Comparison of ENCODE assay signal across 2 cellular contexts in the genomic region with DNA sequence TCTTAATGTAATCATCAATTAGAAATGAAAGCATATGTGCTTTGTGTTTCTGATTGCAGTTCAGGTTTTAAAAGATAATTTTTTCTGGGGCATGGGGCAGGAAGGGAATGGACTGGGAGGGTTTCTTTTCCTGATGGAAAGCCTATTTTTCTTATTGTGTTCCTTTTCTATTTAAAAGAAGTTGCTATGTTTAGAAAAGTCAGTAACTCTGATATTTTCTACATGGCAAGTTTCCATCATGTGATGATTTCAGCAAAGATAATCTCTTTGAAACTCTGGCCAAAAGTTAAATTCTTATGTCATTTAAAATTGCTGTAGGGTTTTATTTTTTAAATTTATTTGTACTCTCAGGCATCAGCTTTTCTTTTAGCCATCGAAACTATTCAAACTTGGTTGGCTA.
TF ChIP-seq lines count a peak whose summit lies in the region.

No MANE protein-coding gene starts in this region.

TF ChIP-seq in liver, 16 proteins besides CTCF, POLR2A, EP300 and RAD21 (continued from another document):
- TF ChIP-seq, protein P1, sequence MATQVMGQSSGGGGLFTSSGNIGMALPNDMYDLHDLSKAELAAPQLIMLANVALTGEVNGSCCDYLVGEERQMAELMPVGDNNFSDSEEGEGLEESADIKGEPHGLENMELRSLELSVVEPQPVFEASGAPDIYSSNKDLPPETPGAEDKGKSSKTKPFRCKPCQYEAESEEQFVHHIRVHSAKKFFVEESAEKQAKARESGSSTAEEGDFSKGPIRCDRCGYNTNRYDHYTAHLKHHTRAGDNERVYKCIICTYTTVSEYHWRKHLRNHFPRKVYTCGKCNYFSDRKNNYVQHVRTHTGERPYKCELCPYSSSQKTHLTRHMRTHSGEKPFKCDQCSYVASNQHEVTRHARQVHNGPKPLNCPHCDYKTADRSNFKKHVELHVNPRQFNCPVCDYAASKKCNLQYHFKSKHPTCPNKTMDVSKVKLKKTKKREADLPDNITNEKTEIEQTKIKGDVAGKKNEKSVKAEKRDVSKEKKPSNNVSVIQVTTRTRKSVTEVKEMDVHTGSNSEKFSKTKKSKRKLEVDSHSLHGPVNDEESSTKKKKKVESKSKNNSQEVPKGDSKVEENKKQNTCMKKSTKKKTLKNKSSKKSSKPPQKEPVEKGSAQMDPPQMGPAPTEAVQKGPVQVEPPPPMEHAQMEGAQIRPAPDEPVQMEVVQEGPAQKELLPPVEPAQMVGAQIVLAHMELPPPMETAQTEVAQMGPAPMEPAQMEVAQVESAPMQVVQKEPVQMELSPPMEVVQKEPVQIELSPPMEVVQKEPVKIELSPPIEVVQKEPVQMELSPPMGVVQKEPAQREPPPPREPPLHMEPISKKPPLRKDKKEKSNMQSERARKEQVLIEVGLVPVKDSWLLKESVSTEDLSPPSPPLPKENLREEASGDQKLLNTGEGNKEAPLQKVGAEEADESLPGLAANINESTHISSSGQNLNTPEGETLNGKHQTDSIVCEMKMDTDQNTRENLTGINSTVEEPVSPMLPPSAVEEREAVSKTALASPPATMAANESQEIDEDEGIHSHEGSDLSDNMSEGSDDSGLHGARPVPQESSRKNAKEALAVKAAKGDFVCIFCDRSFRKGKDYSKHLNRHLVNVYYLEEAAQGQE (IDR thresholded peaks at IDR 0.05): no peak
- TF ChIP-seq TAF1 (conservative IDR thresholded peaks at IDR 0.05): no peak
- TF ChIP-seq SP1 (IDR thresholded peaks at IDR 0.05): no peak
- TF ChIP-seq, protein P2, sequence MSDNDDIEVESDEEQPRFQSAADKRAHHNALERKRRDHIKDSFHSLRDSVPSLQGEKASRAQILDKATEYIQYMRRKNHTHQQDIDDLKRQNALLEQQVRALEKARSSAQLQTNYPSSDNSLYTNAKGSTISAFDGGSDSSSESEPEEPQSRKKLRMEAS (IDR thresholded peaks at IDR 0.05): no peak
- no peak for TF ChIP-seq EGR1 (IDR thresholded peaks at IDR 0.05; ENCODE audit: low read depth in 2 of 2)
- no peak for TF ChIP-seq FOXA2 (IDR thresholded peaks at IDR 0.05)
- TF ChIP-seq FOXA1 (IDR thresholded peaks at IDR 0.05): no peak
- TF ChIP-seq RXRA (IDR thresholded peaks at IDR 0.05): no peak
- no peak for TF ChIP-seq NR2F2 (IDR thresholded peaks at IDR 0.05)
- TF ChIP-seq, protein P3, sequence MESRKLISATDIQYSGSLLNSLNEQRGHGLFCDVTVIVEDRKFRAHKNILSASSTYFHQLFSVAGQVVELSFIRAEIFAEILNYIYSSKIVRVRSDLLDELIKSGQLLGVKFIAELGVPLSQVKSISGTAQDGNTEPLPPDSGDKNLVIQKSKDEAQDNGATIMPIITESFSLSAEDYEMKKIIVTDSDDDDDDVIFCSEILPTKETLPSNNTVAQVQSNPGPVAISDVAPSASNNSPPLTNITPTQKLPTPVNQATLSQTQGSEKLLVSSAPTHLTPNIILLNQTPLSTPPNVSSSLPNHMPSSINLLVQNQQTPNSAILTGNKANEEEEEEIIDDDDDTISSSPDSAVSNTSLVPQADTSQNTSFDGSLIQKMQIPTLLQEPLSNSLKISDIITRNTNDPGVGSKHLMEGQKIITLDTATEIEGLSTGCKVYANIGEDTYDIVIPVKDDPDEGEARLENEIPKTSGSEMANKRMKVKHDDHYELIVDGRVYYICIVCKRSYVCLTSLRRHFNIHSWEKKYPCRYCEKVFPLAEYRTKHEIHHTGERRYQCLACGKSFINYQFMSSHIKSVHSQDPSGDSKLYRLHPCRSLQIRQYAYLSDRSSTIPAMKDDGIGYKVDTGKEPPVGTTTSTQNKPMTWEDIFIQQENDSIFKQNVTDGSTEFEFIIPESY (IDR thresholded peaks at IDR 0.05): no peak
- no peak for TF ChIP-seq HNF4A (conservative IDR thresholded peaks at IDR 0.05)
- no peak for TF ChIP-seq JUND (IDR thresholded peaks at IDR 0.05)
- TF ChIP-seq GABPA (IDR thresholded peaks at IDR 0.05 in 1 of 2, conservative IDR thresholded peaks at IDR 0.05 in 1 of 2): no peak
- no peak for TF ChIP-seq HNF4G (IDR thresholded peaks at IDR 0.05)

TF ChIP-seq in HepG2, 621 proteins besides CTCF, POLR2A, EP300 and RAD21 (continued from another document):
- TF ChIP-seq FLYWCH1 (CRISPR knock-in tag; IDR thresholded peaks at IDR 0.05): no peak
- no peak for TF ChIP-seq HDAC1 (CRISPR knock-in tag; IDR thresholded peaks at IDR 0.05)
- TF ChIP-seq, protein P4, sequence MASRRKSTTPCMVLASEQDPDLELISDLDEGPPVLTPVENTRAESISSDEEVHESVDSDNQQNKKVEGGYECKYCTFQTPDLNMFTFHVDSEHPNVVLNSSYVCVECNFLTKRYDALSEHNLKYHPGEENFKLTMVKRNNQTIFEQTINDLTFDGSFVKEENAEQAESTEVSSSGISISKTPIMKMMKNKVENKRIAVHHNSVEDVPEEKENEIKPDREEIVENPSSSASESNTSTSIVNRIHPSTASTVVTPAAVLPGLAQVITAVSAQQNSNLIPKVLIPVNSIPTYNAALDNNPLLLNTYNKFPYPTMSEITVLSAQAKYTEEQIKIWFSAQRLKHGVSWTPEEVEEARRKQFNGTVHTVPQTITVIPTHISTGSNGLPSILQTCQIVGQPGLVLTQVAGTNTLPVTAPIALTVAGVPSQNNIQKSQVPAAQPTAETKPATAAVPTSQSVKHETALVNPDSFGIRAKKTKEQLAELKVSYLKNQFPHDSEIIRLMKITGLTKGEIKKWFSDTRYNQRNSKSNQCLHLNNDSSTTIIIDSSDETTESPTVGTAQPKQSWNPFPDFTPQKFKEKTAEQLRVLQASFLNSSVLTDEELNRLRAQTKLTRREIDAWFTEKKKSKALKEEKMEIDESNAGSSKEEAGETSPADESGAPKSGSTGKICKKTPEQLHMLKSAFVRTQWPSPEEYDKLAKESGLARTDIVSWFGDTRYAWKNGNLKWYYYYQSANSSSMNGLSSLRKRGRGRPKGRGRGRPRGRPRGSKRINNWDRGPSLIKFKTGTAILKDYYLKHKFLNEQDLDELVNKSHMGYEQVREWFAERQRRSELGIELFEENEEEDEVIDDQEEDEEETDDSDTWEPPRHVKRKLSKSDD (CRISPR knock-in tag; IDR thresholded peaks at IDR 0.05; ENCODE audit: low read depth): no peak
- no peak for TF ChIP-seq SNAI1 (CRISPR knock-in tag; IDR thresholded peaks at IDR 0.05; ENCODE audit: borderline replicate concordance)
- TF ChIP-seq ZNF263 (CRISPR knock-in tag; IDR thresholded peaks at IDR 0.05): no peak
- TF ChIP-seq, protein P5, sequence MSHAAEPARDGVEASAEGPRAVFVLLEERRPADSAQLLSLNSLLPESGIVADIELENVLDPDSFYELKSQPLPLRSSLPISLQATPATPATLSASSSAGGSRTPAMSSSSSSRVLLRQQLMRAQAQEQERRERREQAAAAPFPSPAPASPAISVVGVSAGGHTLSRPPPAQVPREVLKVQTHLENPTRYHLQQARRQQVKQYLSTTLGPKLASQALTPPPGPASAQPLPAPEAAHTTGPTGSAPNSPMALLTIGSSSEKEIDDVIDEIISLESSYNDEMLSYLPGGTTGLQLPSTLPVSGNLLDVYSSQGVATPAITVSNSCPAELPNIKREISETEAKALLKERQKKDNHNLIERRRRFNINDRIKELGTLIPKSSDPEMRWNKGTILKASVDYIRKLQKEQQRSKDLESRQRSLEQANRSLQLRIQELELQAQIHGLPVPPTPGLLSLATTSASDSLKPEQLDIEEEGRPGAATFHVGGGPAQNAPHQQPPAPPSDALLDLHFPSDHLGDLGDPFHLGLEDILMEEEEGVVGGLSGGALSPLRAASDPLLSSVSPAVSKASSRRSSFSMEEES (CRISPR knock-in tag; IDR thresholded peaks at IDR 0.05): no peak
- no peak for TF ChIP-seq CHD4 (IDR thresholded peaks at IDR 0.05; ENCODE audit: borderline replicate concordance, low read length)
- no peak for TF ChIP-seq ZNF367 (CRISPR knock-in tag; IDR thresholded peaks at IDR 0.05; ENCODE audit: borderline replicate concordance)
- TF ChIP-seq, protein P6, sequence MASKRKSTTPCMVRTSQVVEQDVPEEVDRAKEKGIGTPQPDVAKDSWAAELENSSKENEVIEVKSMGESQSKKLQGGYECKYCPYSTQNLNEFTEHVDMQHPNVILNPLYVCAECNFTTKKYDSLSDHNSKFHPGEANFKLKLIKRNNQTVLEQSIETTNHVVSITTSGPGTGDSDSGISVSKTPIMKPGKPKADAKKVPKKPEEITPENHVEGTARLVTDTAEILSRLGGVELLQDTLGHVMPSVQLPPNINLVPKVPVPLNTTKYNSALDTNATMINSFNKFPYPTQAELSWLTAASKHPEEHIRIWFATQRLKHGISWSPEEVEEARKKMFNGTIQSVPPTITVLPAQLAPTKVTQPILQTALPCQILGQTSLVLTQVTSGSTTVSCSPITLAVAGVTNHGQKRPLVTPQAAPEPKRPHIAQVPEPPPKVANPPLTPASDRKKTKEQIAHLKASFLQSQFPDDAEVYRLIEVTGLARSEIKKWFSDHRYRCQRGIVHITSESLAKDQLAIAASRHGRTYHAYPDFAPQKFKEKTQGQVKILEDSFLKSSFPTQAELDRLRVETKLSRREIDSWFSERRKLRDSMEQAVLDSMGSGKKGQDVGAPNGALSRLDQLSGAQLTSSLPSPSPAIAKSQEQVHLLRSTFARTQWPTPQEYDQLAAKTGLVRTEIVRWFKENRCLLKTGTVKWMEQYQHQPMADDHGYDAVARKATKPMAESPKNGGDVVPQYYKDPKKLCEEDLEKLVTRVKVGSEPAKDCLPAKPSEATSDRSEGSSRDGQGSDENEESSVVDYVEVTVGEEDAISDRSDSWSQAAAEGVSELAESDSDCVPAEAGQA (IDR thresholded peaks at IDR 0.05; ENCODE audit: low read depth): no peak
- TF ChIP-seq, protein P6 (CRISPR knock-in tag; IDR thresholded peaks at IDR 0.05; ENCODE audit: borderline replicate concordance): no peak
